1 cellular context compared by ENCODE assay signal in the genomic region with DNA sequence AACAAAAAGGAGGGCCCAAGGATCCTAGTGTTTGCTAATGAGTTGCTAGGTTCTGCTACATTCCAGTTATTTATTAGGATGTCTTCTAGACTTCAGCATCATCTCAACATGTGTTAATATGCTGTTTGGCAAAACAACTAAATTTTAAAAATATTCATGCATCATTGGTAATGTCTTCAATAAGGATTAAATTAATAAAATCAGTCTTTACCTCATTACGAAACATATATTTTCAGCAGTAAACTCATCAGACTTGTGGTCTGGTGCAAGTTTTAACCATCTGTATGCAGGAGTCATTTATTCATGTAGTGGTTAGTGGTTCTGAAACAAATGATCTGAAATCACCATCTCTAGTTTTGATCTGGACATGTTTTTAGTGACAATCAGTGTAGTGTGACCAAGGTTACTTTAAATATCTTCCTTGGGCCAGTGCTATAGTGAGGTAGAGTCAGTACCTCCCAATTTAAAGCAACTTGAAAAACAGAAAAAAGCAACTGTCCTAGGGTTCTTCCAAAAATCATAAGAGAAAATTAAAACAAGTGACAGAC.
TF ChIP-seq lines count a peak whose summit lies in the region.

No MANE protein-coding gene starts in this region.

TF ChIP-seq in GM12878, 131 proteins besides CTCF, POLR2A, EP300 and RAD21 (continued from another document and continues in another):
- TF ChIP-seq, protein P1, sequence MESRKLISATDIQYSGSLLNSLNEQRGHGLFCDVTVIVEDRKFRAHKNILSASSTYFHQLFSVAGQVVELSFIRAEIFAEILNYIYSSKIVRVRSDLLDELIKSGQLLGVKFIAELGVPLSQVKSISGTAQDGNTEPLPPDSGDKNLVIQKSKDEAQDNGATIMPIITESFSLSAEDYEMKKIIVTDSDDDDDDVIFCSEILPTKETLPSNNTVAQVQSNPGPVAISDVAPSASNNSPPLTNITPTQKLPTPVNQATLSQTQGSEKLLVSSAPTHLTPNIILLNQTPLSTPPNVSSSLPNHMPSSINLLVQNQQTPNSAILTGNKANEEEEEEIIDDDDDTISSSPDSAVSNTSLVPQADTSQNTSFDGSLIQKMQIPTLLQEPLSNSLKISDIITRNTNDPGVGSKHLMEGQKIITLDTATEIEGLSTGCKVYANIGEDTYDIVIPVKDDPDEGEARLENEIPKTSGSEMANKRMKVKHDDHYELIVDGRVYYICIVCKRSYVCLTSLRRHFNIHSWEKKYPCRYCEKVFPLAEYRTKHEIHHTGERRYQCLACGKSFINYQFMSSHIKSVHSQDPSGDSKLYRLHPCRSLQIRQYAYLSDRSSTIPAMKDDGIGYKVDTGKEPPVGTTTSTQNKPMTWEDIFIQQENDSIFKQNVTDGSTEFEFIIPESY (IDR thresholded peaks at IDR 0.05): no peak
- TF ChIP-seq, protein P2, sequence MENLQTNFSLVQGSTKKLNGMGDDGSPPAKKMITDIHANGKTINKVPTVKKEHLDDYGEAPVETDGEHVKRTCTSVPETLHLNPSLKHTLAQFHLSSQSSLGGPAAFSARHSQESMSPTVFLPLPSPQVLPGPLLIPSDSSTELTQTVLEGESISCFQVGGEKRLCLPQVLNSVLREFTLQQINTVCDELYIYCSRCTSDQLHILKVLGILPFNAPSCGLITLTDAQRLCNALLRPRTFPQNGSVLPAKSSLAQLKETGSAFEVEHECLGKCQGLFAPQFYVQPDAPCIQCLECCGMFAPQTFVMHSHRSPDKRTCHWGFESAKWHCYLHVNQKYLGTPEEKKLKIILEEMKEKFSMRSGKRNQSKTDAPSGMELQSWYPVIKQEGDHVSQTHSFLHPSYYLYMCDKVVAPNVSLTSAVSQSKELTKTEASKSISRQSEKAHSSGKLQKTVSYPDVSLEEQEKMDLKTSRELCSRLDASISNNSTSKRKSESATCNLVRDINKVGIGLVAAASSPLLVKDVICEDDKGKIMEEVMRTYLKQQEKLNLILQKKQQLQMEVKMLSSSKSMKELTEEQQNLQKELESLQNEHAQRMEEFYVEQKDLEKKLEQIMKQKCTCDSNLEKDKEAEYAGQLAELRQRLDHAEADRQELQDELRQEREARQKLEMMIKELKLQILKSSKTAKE (IDR thresholded peaks at IDR 0.05; ENCODE audit: low read depth, poor library complexity, severe bottlenecking): peak; percentile 59
- TF ChIP-seq TAF1 (IDR thresholded peaks at IDR 0.05; ENCODE audit: borderline replicate concordance, low read depth, low read length) (no peak), EZH2 (IDR thresholded peaks at IDR 0.05; ENCODE audit: borderline replicate concordance, control insufficient read depth, low read depth, low read length) (no peak), TBL1XR1 (IDR thresholded peaks at IDR 0.05; ENCODE audit: low read depth, low read length) (no peak), STAT3 (IDR thresholded peaks at IDR 0.05; ENCODE audit: low read depth, low read length) (no peak), WRNIP1 (IDR thresholded peaks at IDR 0.05; ENCODE audit: borderline replicate concordance, low read depth, low read length) (no peak), ZSCAN29 (IDR thresholded peaks at IDR 0.05) (no peak), RB1 (IDR thresholded peaks at IDR 0.05; ENCODE audit: borderline replicate concordance) (no peak), RFX5 (IDR thresholded peaks at IDR 0.05; ENCODE audit: low read depth, low read length) (no peak), CHD1 (IDR thresholded peaks at IDR 0.05; ENCODE audit: low read depth, low read length) (no peak), PML (IDR thresholded peaks at IDR 0.05; ENCODE audit: low read length) (no peak), YBX1 (IDR thresholded peaks at IDR 0.05) (no peak), ZNF217 (IDR thresholded peaks at IDR 0.05) (no peak; the same call in 1 of the 2 replicates), SIN3A (IDR thresholded peaks at IDR 0.05; ENCODE audit: low read depth, low read length) (no peak), SPI1 (IDR thresholded peaks at IDR 0.05; ENCODE audit: borderline replicate concordance, insufficient read depth, low read depth, low read length) (no peak), ZNF24 (IDR thresholded peaks at IDR 0.05) (peak; percentile 96), IKZF2 (IDR thresholded peaks at IDR 0.05) (no peak; a peak in 2 of 4 replicates), GABPA (IDR thresholded peaks at IDR 0.05; ENCODE audit: low read depth) (no peak), E2F8 (IDR thresholded peaks at IDR 0.05; ENCODE audit: low read depth, partially characterized antibody) (no peak), SUPT20H (IDR thresholded peaks at IDR 0.05; ENCODE audit: borderline replicate concordance, control insufficient read depth, low read depth, low read length) (no peak), BCL3 (IDR thresholded peaks at IDR 0.05; ENCODE audit: borderline replicate concordance, insufficient read depth, low read depth, low read length, poor library complexity, severe bottlenecking) (no peak), ATF7 (IDR thresholded peaks at IDR 0.05; ENCODE audit: low read depth) (no peak; the same call in 1 of the 2 replicates), ZZZ3 (IDR thresholded peaks at IDR 0.05; ENCODE audit: control insufficient read depth, insufficient read length, low read depth) (no peak), MEF2B (IDR thresholded peaks at IDR 0.05; ENCODE audit: partially characterized antibody, poor library complexity, severe bottlenecking) (peak; percentile 39), BRCA1 (IDR thresholded peaks at IDR 0.05; ENCODE audit: low read depth, low read length) (no peak), ZNF384 (IDR thresholded peaks at IDR 0.05; ENCODE audit: borderline replicate concordance, low read depth, low read length) (no peak), ZBTB40 (IDR thresholded peaks at IDR 0.05; ENCODE audit: borderline replicate concordance) (no peak), CREM (IDR thresholded peaks at IDR 0.05; ENCODE audit: low read depth) (no peak), CEBPB (IDR thresholded peaks at IDR 0.05; ENCODE audit: borderline replicate concordance in 1 of 2, low read depth in 2 of 2, low read length in 2 of 2) (no peak), ESRRA (IDR thresholded peaks at IDR 0.05; ENCODE audit: low read length) (no peak), KLF5 (IDR thresholded peaks at IDR 0.05; ENCODE audit: partially characterized antibody) (no peak), ZNF622 (IDR thresholded peaks at IDR 0.05) (no peak), TCF3 (IDR thresholded peaks at IDR 0.05; ENCODE audit: borderline replicate concordance, insufficient read depth, low read depth, low read length) (no peak), MLLT1 (IDR thresholded peaks at IDR 0.05) (peak; percentile 38; the same call in 1 of the 2 replicates), MTA2 (IDR thresholded peaks at IDR 0.05; ENCODE audit: low read depth) (peak; percentile 86)
- TF ChIP-seq, protein P3, sequence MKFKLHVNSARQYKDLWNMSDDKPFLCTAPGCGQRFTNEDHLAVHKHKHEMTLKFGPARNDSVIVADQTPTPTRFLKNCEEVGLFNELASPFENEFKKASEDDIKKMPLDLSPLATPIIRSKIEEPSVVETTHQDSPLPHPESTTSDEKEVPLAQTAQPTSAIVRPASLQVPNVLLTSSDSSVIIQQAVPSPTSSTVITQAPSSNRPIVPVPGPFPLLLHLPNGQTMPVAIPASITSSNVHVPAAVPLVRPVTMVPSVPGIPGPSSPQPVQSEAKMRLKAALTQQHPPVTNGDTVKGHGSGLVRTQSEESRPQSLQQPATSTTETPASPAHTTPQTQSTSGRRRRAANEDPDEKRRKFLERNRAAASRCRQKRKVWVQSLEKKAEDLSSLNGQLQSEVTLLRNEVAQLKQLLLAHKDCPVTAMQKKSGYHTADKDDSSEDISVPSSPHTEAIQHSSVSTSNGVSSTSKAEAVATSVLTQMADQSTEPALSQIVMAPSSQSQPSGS (IDR thresholded peaks at IDR 0.05; ENCODE audit: low read length): no peak
- TF ChIP-seq, protein P4, sequence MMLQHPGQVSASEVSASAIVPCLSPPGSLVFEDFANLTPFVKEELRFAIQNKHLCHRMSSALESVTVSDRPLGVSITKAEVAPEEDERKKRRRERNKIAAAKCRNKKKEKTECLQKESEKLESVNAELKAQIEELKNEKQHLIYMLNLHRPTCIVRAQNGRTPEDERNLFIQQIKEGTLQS (IDR thresholded peaks at IDR 0.05; ENCODE audit: borderline replicate concordance, extremely low read depth, low read depth, low read length): no peak
